In genomic region chr7:29113384-29114102, GRCh38 we compare ENCODE assay signal across 9 cellular contexts. TPM values are rescaled to one million over a fixed set of nuclear protein-coding genes. Genes with fewer than 3 reads are reported as not detected.
DNase-seq lines count a peak whose midpoint lies in the region; ATAC-seq, FAIRE-seq and TF ChIP-seq lines count a peak whose summit lies in the region.
"Had no signal": no experiment of that assay in that cellular context is flagged by ENCODE, and none has a peak within 500 bp of the region (broad histone marks: within the 10 kb centered on the region; RNA-seq: fewer than 3 reads in every experiment).

No MANE protein-coding gene starts in this region.

- no peak overlapping the region for H4K12ac ChIP-seq in trophoblast cell (ENCODE audit: low read depth, low read length)

- H3K79me2 ChIP-seq in endothelial cell of umbilical vein (ENCODE audit: control insufficient read depth, insufficient read depth, low read length) = no peaks in the 10 kb centered on the region
- peaks cover 4% of the 10 kb centered on the region for H3K79me2 ChIP-seq in trophoblast cell (ENCODE audit: control insufficient read depth, insufficient read depth, low read length, poor library complexity)

- peak overlapping the region; percentile 75 for H2BK5ac ChIP-seq in trophoblast cell (ENCODE audit: low read depth, low read length, poor library complexity)

- H3K9me3 ChIP-seq in right atrium auricular region (no peaks in the 10 kb centered on the region), endothelial cell of umbilical vein (replicated peaks; ENCODE audit: control insufficient read depth, insufficient read depth, low read length) (no peaks in the 10 kb centered on the region), trophoblast cell (ENCODE audit: insufficient read depth, low read depth, low read length) (no peaks in the 10 kb centered on the region)

- H3K9me1 ChIP-seq in endothelial cell of umbilical vein (replicated peaks; ENCODE audit: control insufficient read depth, extremely low read depth, insufficient read depth, low read length) = no peaks in the 10 kb centered on the region

- no peak overlapping the region for H3K23ac ChIP-seq in trophoblast cell (ENCODE audit: low read length)

- H3K36me3 ChIP-seq in right atrium auricular region (no peaks in the 10 kb centered on the region), endothelial cell of umbilical vein (ENCODE audit: control insufficient read depth in 2 of 2, extremely low read depth in 1 of 2, insufficient read depth in 2 of 2, low read length in 2 of 2) (no peaks in the 10 kb centered on the region), trophoblast cell (ENCODE audit: control insufficient read depth in 1 of 2, insufficient read depth in 2 of 2, low read length in 2 of 2) (peaks cover 2 to 3% of the 10 kb centered on the region in 2 experiments)

- peak; percentile 38 for ATAC-seq in Right ventricle myocardium superior (ENCODE audit: poor library complexity)
- ATAC-seq in GM18867 (IDR thresholded peaks at IDR 0.05; ENCODE audit: unreplicated experiment) = no peak
- no peak for ATAC-seq in GM21360 (IDR thresholded peaks at IDR 0.05; ENCODE audit: unreplicated experiment)

- TF ChIP-seq CTCF in right atrium auricular region (IDR thresholded peaks at IDR 0.05) (no peak), endothelial cell of umbilical vein (IDR thresholded peaks at IDR 0.05; ENCODE audit: extremely low read depth in 1 of 2, insufficient read depth in 1 of 2, low read depth in 1 of 2, low read length in 2 of 2) (peak; percentile 3 to 42), GM13976 (IDR thresholded peaks at IDR 0.05; ENCODE audit: borderline replicate concordance, control extremely low read depth, extremely low read depth, insufficient read depth, missing control alignments) (no peak)

- DNase-seq in Right ventricle myocardium superior (no peak), right atrium auricular region (ENCODE audit: low spot score) (no peak), NOMO-1 (lab: John Stamatoyannopoulos, UW; ENCODE audit: unreplicated experiment in 2 of 2) (peak; percentile 34 to 61), endothelial cell of umbilical vein (ENCODE audit: low read depth, low spot score) (peak; percentile 46), trophoblast cell (peak; percentile 81 to 89), GM13976 (ENCODE audit: low spot score) (no peak)

- H3K4me2 ChIP-seq in endothelial cell of umbilical vein (ENCODE audit: insufficient read depth, low read length) (no peak overlapping the region), trophoblast cell (ENCODE audit: low read length) (peak overlapping the region; percentile 51)

- peak overlapping the region; percentile 94 for H4K91ac ChIP-seq in trophoblast cell (ENCODE audit: low read depth, low read length)

- in situ Hi-C loops in GM13976 (cut with MboI; ENCODE audit: low sequenced_read_pairs, unreplicated experiment) = no loop called here

- H3K27ac ChIP-seq in right atrium auricular region (no peak overlapping the region), endothelial cell of umbilical vein (ENCODE audit: insufficient read depth, low read depth, low read length) (no peak overlapping the region), trophoblast cell (ENCODE audit: low read depth, low read length) (peak overlapping the region; percentile 82)

- H3K18ac ChIP-seq in trophoblast cell (ENCODE audit: low read length) = peak overlapping the region; percentile 79

- H3K4me1 ChIP-seq in right atrium auricular region = no peaks in the 10 kb centered on the region
- H3K4me1 ChIP-seq in endothelial cell of umbilical vein (ENCODE audit: control insufficient read depth, extremely low read depth, insufficient read depth, low read length) = peaks cover 16% of the 10 kb centered on the region
- peaks cover 22 to 30% of the 10 kb centered on the region in 2 experiments for H3K4me1 ChIP-seq in trophoblast cell (ENCODE audit: control insufficient read depth in 1 of 2, insufficient read depth in 2 of 2, low read length in 2 of 2)

- H3K9ac ChIP-seq in endothelial cell of umbilical vein (replicated peaks; ENCODE audit: extremely low read depth, insufficient read depth, low read length) (no peak overlapping the region), trophoblast cell (ENCODE audit: low read length) (no peak overlapping the region)

- peak overlapping the region; percentile 66 for H3K14ac ChIP-seq in trophoblast cell (ENCODE audit: low read length)

- H3K79me1 ChIP-seq in trophoblast cell (ENCODE audit: low read length) = peaks cover 23% of the 10 kb centered on the region

- peak overlapping the region; percentile 77 for H4K8ac ChIP-seq in trophoblast cell (ENCODE audit: low read depth, low read length)

- H3K27me3 ChIP-seq in right atrium auricular region (no peaks in the 10 kb centered on the region), endothelial cell of umbilical vein (ENCODE audit: control insufficient read depth in 2 of 2, insufficient read depth in 2 of 2, low read length in 2 of 2) (peaks cover 8 to 13% of the 10 kb centered on the region in 2 experiments), trophoblast cell (ENCODE audit: insufficient read depth, low read length) (no peaks in the 10 kb centered on the region)

- dilution Hi-C loops in endothelial cell of umbilical vein (cut with MboI; ENCODE audit: extremely low pct_ligation_motif_present, low sequenced_read_pairs) = no loop called here

- H2BK12ac ChIP-seq in trophoblast cell (ENCODE audit: low read length) = peak overlapping the region; percentile 96

- POLR2A ChIA-PET in endothelial cell of umbilical vein (lab: Charles Lee) = no interaction called here

- CTCF ChIA-PET in endothelial cell of umbilical vein (lab: Charles Lee) = interaction anchor here (0.7 to 38.9 kb wide), 15 partner anchors 74 to 297 kb away, joined by 3 to 1408 read pairs (median 5); no protein-coding TSS in a partner anchor

- TF ChIP-seq POLR2A in endothelial cell of umbilical vein (IDR thresholded peaks at IDR 0.05; ENCODE audit: low read depth, low read length) = no peak

- H3K4me3 ChIP-seq in right atrium auricular region = no peak overlapping the region
- H3K4me3 ChIP-seq in endothelial cell of umbilical vein (replicated peaks in 1 of 3; ENCODE audit: insufficient read depth in 1 of 3, low read depth in 1 of 3, low read length in 3 of 3) = no peak overlapping the region
- no peak overlapping the region for H3K4me3 ChIP-seq in trophoblast cell (ENCODE audit: low read depth, low read length)

- peak overlapping the region; percentile 92 for H2BK120ac ChIP-seq in trophoblast cell (ENCODE audit: insufficient read depth, low read length, poor library complexity)

- H4K20me1 ChIP-seq in endothelial cell of umbilical vein (replicated peaks; ENCODE audit: control insufficient read depth, extremely low read depth, insufficient read depth, low read length) = no peaks in the 10 kb centered on the region

- peak; percentile 94 for FAIRE-seq in endothelial cell of umbilical vein (lab: Jason Lieb, UNC)
- FAIRE-seq: colon had no signal

- peak overlapping the region; percentile 12 for H3K4ac ChIP-seq in trophoblast cell (ENCODE audit: low read depth, low read length)

- no CpG with 5 or more reads among the region's 5 CpGs for WGBS in trophoblast cell (ENCODE audit: extremely low coverage, insufficient coverage, insufficient read length)

- peak overlapping the region; percentile 90 for H2AK5ac ChIP-seq in trophoblast cell (ENCODE audit: low read length)

- intact Hi-C loops in Right ventricle myocardium superior (cut with DNase I) = no loop called here
- intact Hi-C loops in endothelial cell of umbilical vein (cut with micrococcal nuclease) = loop anchor here (1.0 to 10.0 kb wide), 4 partner anchors 81 to 451 kb away; partner anchors contain the start of genes CHN2 and PRR15

- H2AFZ ChIP-seq in endothelial cell of umbilical vein (ENCODE audit: low read depth, low read length) (peak overlapping the region; percentile 5), trophoblast cell (ENCODE audit: insufficient read depth, low read length, poor library complexity) (no peak overlapping the region)

- no TSS peak for BruUV-seq in endothelial cell of umbilical vein (replicated peaks; lab: Mats Ljungman, UMichigan)

TF ChIP-seq in endothelial cell of umbilical vein, 7 proteins besides CTCF, POLR2A, EP300 and RAD21:
- TF ChIP-seq JUN (IDR thresholded peaks at IDR 0.05; ENCODE audit: borderline replicate concordance, insufficient read depth, insufficient read length, low read depth) (no peak), FOS (IDR thresholded peaks at IDR 0.05; ENCODE audit: borderline replicate concordance, insufficient read depth, low read length) (peak; percentile 35)

RNA-seq across cellular contexts. Expression of gene CPVL, which starts 32.8 kb away (rescaled TPM):
- total RNA-seq in Right ventricle myocardium superior (37.5 TPM), right atrium auricular region (10 to 100 TPM in 1 of 2 donors, 1 to 10 TPM in 1; 2.7 to 11.8 TPM), endothelial cell of umbilical vein (not detected in 2 replicates)
- polyA plus RNA-seq in endothelial cell of umbilical vein = 0.14 TPM in 1 of 2 replicates, not detected in the other
- not detected in 2 replicates for polyA plus RNA-seq in endothelial cell of umbilical vein (2011; cell fraction: cytosol; rRNA removed)
- not detected in 2 replicates for polyA plus RNA-seq in endothelial cell of umbilical vein (2011; cell fraction: nucleus; rRNA removed)
- not detected in 2 replicates for polyA plus RNA-seq in endothelial cell of umbilical vein (2012)
- 0.19 and 1.7 TPM in 2 replicates for polyA minus RNA-seq in endothelial cell of umbilical vein
- polyA minus RNA-seq in endothelial cell of umbilical vein (2011; cell fraction: cytosol; rRNA and poly(A)+ RNA removed) = 11.5 TPM
- not detected in 2 replicates for polyA minus RNA-seq in endothelial cell of umbilical vein (2011; cell fraction: nucleus; rRNA and poly(A)+ RNA removed)
- 184 and 205 TPM in 2 replicates for polyA plus RNA-seq in trophoblast cell (2013)

Comparison
In these comparisons a context has a peak if more than half of its experiments do, and no peak if none do; other contexts are left out.
1. DNase-seq: peak in NOMO-1 (2 of 2), endothelial cell of umbilical vein (single experiment) and trophoblast cell (2 of 2); none in Right ventricle myocardium superior (single experiment), right atrium auricular region (single experiment) and GM13976 (single experiment).
2. CTCF ChIP-seq: peak in endothelial cell of umbilical vein (2 of 2); none in right atrium auricular region (0 of 2) and GM13976 (single experiment).